In genomic region chr14:69013943-69014782, GRCh38 we compare ENCODE assay signal across 1 cellular context.
TF ChIP-seq lines count a peak whose summit lies in the region.

No MANE protein-coding gene starts in this region.

TF ChIP-seq in SK-N-SH, 30 proteins besides CTCF, POLR2A, EP300 and RAD21 (continued from another document):
- no peak for TF ChIP-seq REST (IDR thresholded peaks at IDR 0.05; ENCODE audit: low read depth, low read length)
